Comparison of ENCODE assay signal across 21 cellular contexts in genomic region chr4:3240936-3241522, GRCh38. TPM values are rescaled to one million over a fixed set of nuclear protein-coding genes. Genes with fewer than 3 reads are reported as not detected.
A peak's percentile ranks its signal among the peaks of the same experiment; 100 is the strongest.
DNase-seq lines count a peak whose midpoint lies in the region; ATAC-seq and TF ChIP-seq lines count a peak whose summit lies in the region.
"Had no signal": no experiment of that assay in that cellular context is flagged by ENCODE, and none has a peak within 500 bp of the region (broad histone marks: within the 10 kb centered on the region; RNA-seq: fewer than 3 reads in every experiment).

No MANE protein-coding gene starts in this region.

- no peak overlapping the region for H3K4me2 ChIP-seq in mesenchymal stem cell (ENCODE audit: low read length, poor library complexity, severe bottlenecking)

- no peak for ATAC-seq in psoas muscle
- ATAC-seq: activated T-cell treated with anti-CD3 and anti-CD28 coated beads, Interleukin-2, amount 50 U/mL, for 72 hours; SK-N-SH treated with all-trans-retinoic acid at 6 μM for 48 hours; upper lobe of right lung had no signal

- H3K14ac ChIP-seq in mesenchymal stem cell (ENCODE audit: low read length in 2 of 2): no peak overlapping the region

- no peak overlapping the region for H2BK12ac ChIP-seq in mesenchymal stem cell (ENCODE audit: low read length in 2 of 2)

- intact Hi-C loops in psoas muscle (cut with DNase I) (no loop called here), testis (cut with DNase I; ENCODE audit: low total_unique reads) (no loop called here)

- H3K9ac ChIP-seq in mesenchymal stem cell (ENCODE audit: low read length): no peak overlapping the region
- H3K9ac ChIP-seq in stomach smooth muscle (ENCODE audit: low read length in 2 of 2): peak overlapping the region in 1 of 2 donors; percentile 65

- H2BK5ac ChIP-seq in mesenchymal stem cell (ENCODE audit: low read depth, low read length, poor library complexity, severe bottlenecking): no peak overlapping the region

- H3K18ac ChIP-seq in mesenchymal stem cell (ENCODE audit: low read depth in 1 of 2, low read length in 2 of 2): peak overlapping the region in 1 of 2 experiments; percentile 46

- peak overlapping the region; percentile 56 for H3K27ac ChIP-seq in angular gyrus (ENCODE audit: low read depth, low read length)
- H3K27ac ChIP-seq in mesenchymal stem cell (ENCODE audit: low read length, poor library complexity, severe bottlenecking): no peak overlapping the region
- H3K27ac ChIP-seq in stomach smooth muscle (ENCODE audit: low read length): peak overlapping the region; percentile 82
- no peak overlapping the region for H3K27ac ChIP-seq in psoas muscle
- H3K27ac ChIP-seq in testis: no peak overlapping the region
- H3K27ac ChIP-seq: heart right ventricle, upper lobe of right lung had no signal

- 92% methylated on average over 13 of the region's 13 CpGs for WGBS in mesenchymal stem cell
- WGBS in psoas muscle, 3 donors: 75 to 78% (median 78%) methylated on average over 13 of the region's 13 CpGs
- WGBS in testis, 2 donors: 78 to 89% methylated on average over 11 to 13 of the region's 13 CpGs

- H3K23ac ChIP-seq in mesenchymal stem cell (ENCODE audit: low read length in 2 of 2): peak overlapping the region in 1 of 2 experiments; percentile 14

- no peak for TF ChIP-seq CTCF in psoas muscle (IDR thresholded peaks at IDR 0.05)
- no peak for TF ChIP-seq CTCF in testis (IDR thresholded peaks at IDR 0.05)

- H3K4ac ChIP-seq in mesenchymal stem cell (ENCODE audit: low read depth in 1 of 2, low read length in 2 of 2): no peak overlapping the region

- no peak overlapping the region for H4K91ac ChIP-seq in mesenchymal stem cell (ENCODE audit: low read length)

- H3K27me3 ChIP-seq in mesenchymal stem cell (ENCODE audit: control insufficient read depth in 1 of 2, insufficient read depth in 1 of 2, low read length in 2 of 2): no peaks in the 10 kb centered on the region
- H3K27me3 ChIP-seq in stomach smooth muscle (ENCODE audit: control insufficient read depth in 1 of 2, insufficient read depth in 2 of 2, low read length in 2 of 2): no peaks in the 10 kb centered on the region
- H3K27me3 ChIP-seq in psoas muscle (ENCODE audit: insufficient read depth in 3 of 3, low read length in 2 of 3): no peaks in the 10 kb centered on the region
- H3K27me3 ChIP-seq in testis: no peaks in the 10 kb centered on the region
- H3K27me3 ChIP-seq: heart right ventricle, upper lobe of right lung had no signal

- peaks cover 77 to 92% of the 10 kb centered on the region in 2 experiments for H3K36me3 ChIP-seq in mesenchymal stem cell (ENCODE audit: control insufficient read depth in 1 of 2, insufficient read depth in 2 of 2, low read depth in 1 of 2, low read length in 2 of 2)
- peaks cover 11 to 24% of the 10 kb centered on the region in 2 donors for H3K36me3 ChIP-seq in stomach smooth muscle (ENCODE audit: control insufficient read depth in 2 of 2, insufficient read depth in 2 of 2, low read length in 2 of 2)
- H3K36me3 ChIP-seq in psoas muscle (ENCODE audit: insufficient read depth in 1 of 2, low read depth in 1 of 2): peaks cover 0 to 62% of the 10 kb centered on the region in 2 donors
- H3K36me3 ChIP-seq in testis (ENCODE audit: low read depth, missing control alignments): no peaks in the 10 kb centered on the region

- no peak for TF ChIP-seq POLR2A in testis (IDR thresholded peaks at IDR 0.05)

- H2BK15ac ChIP-seq in mesenchymal stem cell (ENCODE audit: low read depth, poor library complexity, severe bottlenecking): peak overlapping the region; percentile 62

- no peaks in the 10 kb centered on the region for H3K9me3 ChIP-seq in mesenchymal stem cell (ENCODE audit: control insufficient read depth, low read length)
- no peaks in the 10 kb centered on the region for H3K9me3 ChIP-seq in stomach smooth muscle (ENCODE audit: control insufficient read depth in 2 of 2, low read length in 2 of 2)
- H3K9me3 ChIP-seq in psoas muscle: no peaks in the 10 kb centered on the region
- H3K9me3 ChIP-seq in testis: no peaks in the 10 kb centered on the region
- H3K9me3 ChIP-seq: heart right ventricle, upper lobe of right lung had no signal

- peak; percentile 1 for DNase-seq in NCI-H345 (lab: John Stamatoyannopoulos, UW)
- DNase-seq in NCI-H345 treated with DMSO at 0.1 percent for 48 hours (lab: John Stamatoyannopoulos, UW; ENCODE audit: unreplicated experiment): no peak
- no peak for DNase-seq in mesenchymal stem cell
- no peak for DNase-seq in psoas muscle
- no peak for DNase-seq in activated gamma-delta T cell treated with Interleukin-2 at 50 U/mL for 16 hours
- DNase-seq in testis: no peak
- DNase-seq: activated CD4-positive, alpha-beta T cell treated with anti-CD3 and anti-CD28 coated beads for 48 hours; activated naive CD4-positive, alpha-beta T cell treated with anti-CD3 and anti-CD28 coated beads, Interleukin-2, amount 50 U/mL, for 16 hours; activated T-cell treated with anti-CD3 and anti-CD28 coated beads, Interleukin-2, amount 50 U/mL, for 72 hours; AML-193; anterior cingulate cortex; CD8-positive, alpha-beta memory T cell; DMS79; H7; stimulated activated CD4-positive, alpha-beta T cell treated with anti-CD3 and anti-CD28 coated beads, Interleukin-12 subunit alpha, Interleukin-12 subunit beta, amount 100 ng/mL, for 4 hours; stimulated activated CD4-positive, alpha-beta T cell treated with anti-CD3 and anti-CD28 coated beads, Interleukin-4, amount 100 ng/mL, for 4 hours; upper lobe of right lung had no signal

- no peak overlapping the region for H2AK5ac ChIP-seq in mesenchymal stem cell (ENCODE audit: low read length, severe bottlenecking)

- no peak overlapping the region for H4K8ac ChIP-seq in mesenchymal stem cell (ENCODE audit: low read length)

- no peak overlapping the region for H2AFZ ChIP-seq in mesenchymal stem cell (ENCODE audit: low read depth, low read length)

- no peak overlapping the region for H2BK120ac ChIP-seq in mesenchymal stem cell (ENCODE audit: low read depth, low read length)

- H3K79me1 ChIP-seq in mesenchymal stem cell (replicated peaks; ENCODE audit: low read length, poor library complexity, severe bottlenecking): peaks cover 2% of the 10 kb centered on the region

- H3K4me1 ChIP-seq in mesenchymal stem cell (ENCODE audit: control insufficient read depth, insufficient read depth, low read depth, low read length) (peaks cover 10% of the 10 kb centered on the region), stomach smooth muscle (ENCODE audit: control insufficient read depth, insufficient read depth, low read length) (peaks cover 21% of the 10 kb centered on the region), psoas muscle (no peaks in the 10 kb centered on the region), testis (no peaks in the 10 kb centered on the region)
- H3K4me1 ChIP-seq: upper lobe of right lung had no signal

- H3K4me3 ChIP-seq in mesenchymal stem cell (ENCODE audit: insufficient read depth in 1 of 2, low read depth in 1 of 2, low read length in 2 of 2): no peak overlapping the region
- H3K4me3 ChIP-seq in stomach smooth muscle (ENCODE audit: low read length in 2 of 2): peak overlapping the region in 1 of 2 donors; percentile 15
- H3K4me3 ChIP-seq in psoas muscle: no peak overlapping the region
- H3K4me3 ChIP-seq in testis: no peak overlapping the region
- H3K4me3 ChIP-seq: heart right ventricle, upper lobe of right lung had no signal

RNA-seq across cellular contexts. Expression of gene MSANTD1, which starts 7.9 kb away (rescaled TPM):
- polyA plus RNA-seq in mesenchymal stem cell (2013, experiment 1 of 2): 0.07 TPM
- polyA plus RNA-seq in mesenchymal stem cell (2013, experiment 2 of 2): 0.11 TPM
- total RNA-seq in psoas muscle (under 1 TPM; 0.25 to 0.94 (median 0.70) TPM), testis (10 to 100 TPM; 10.1 to 10.3 TPM)
- polyA plus RNA-seq in psoas muscle (under 1 TPM; 0.11 to 0.34 (median 0.27) TPM), testis (ENCODE audit: insufficient read depth, low read depth, low replicate concordance) (3.6 TPM)
- polyA plus RNA-seq: CD8-positive, alpha-beta memory T cell had no signal

RNA-seq across cellular contexts. Expression of gene RGS12, which starts 51.8 kb away (rescaled TPM):
- 11.5 TPM for polyA plus RNA-seq in mesenchymal stem cell (2013, experiment 1 of 2)
- 11.0 TPM for polyA plus RNA-seq in mesenchymal stem cell (2013, experiment 2 of 2)
- total RNA-seq in psoas muscle (10 to 100 TPM; 13.9 to 29.0 (median 17.8) TPM), testis (10 to 100 TPM; 39.0 to 68.2 TPM)
- polyA plus RNA-seq in psoas muscle (10 to 100 TPM in 2 of 3 donors, 1 to 10 TPM in 1; 7.5 to 20.1 (median 15.6) TPM), testis (ENCODE audit: insufficient read depth, low read depth, low replicate concordance) (25.0 TPM)

Comparison
In these comparisons a context has a peak if more than half of its experiments do, and no peak if none do; other contexts are left out.
1. H3K27ac ChIP-seq: peak in angular gyrus (single experiment) and stomach smooth muscle (single experiment); none in mesenchymal stem cell (single experiment), psoas muscle (single experiment) and testis (0 of 2).
2. RNA of gene MSANTD1, which starts 7.9 kb away (total RNA-seq): 10.1 to 10.3 TPM in testis; 0.25 to 0.94 TPM in psoas muscle; every median in the first group is over 4 times any median in the second.